ENCODE assay signal across 7 cellular contexts in genomic region chr5:10563132-10563939, GRCh38. TPM values are rescaled to one million over a fixed set of nuclear protein-coding genes. Genes with fewer than 3 reads are reported as not detected.
DNase-seq lines count a peak whose midpoint lies in the region; ATAC-seq, FAIRE-seq and TF ChIP-seq lines count a peak whose summit lies in the region.

No MANE protein-coding gene starts in this region.

- H3K36me3 ChIP-seq in K562 (ENCODE audit: control insufficient read depth, insufficient read depth, low read length): no peaks in the 10 kb centered on the region

- ATAC-seq in GM18868 (IDR thresholded peaks at IDR 0.05; ENCODE audit: unreplicated experiment) (peak; percentile 27), HG02884 (IDR thresholded peaks at IDR 0.05; ENCODE audit: unreplicated experiment) (peak; percentile 22), K562 (peak; percentile 59)

- POLR2A ChIA-PET in RWPE1 (lab: Yijun Ruan, JAX; ENCODE audit: low non-redundant PET): no interaction called here
- POLR2A ChIA-PET in K562 (lab: Yijun Ruan, JAX): interaction anchor here (0.6 to 0.7 kb wide), 2 partner anchors 29 to 30 kb away, joined by 3 read pairs; no protein-coding TSS in a partner anchor

- BruUV-seq in K562 (replicated peaks; lab: Mats Ljungman, UMichigan): no TSS peak

- intact Hi-C loops in K562 (cut with micrococcal nuclease): no loop called here

- 26% methylated on average over 61 of the region's 74 CpGs for WGBS in K562 (ENCODE audit: insufficient coverage, low coverage, missing lambda C conversion rate)

- H3K4me1 ChIP-seq in K562 (replicated peaks in 1 of 2; ENCODE audit: control insufficient read depth in 2 of 2, insufficient read depth in 2 of 2, low read length in 2 of 2): peaks cover 0 to 31% of the 10 kb centered on the region in 2 experiments; a peak in 2 of 5 replicates

- TF ChIP-seq RAD21 in K562 (CRISPR knock-in tag; conservative IDR thresholded peaks at IDR 0.05 in 1 of 2, IDR thresholded peaks at IDR 0.05 in 1 of 2): no peak; a peak in 1 of 4 replicates

- CTCF ChIA-PET in RWPE1 (lab: Yijun Ruan, JAX) (interaction anchor here (0.7 to 1.2 kb wide), 2 partner anchors 64 to 75 kb away, joined by 3 to 4 read pairs; no protein-coding TSS in a partner anchor), K562 (lab: Yijun Ruan, JAX; ENCODE audit: low intra/inter-chr PET ratio) (no interaction called here)

- FAIRE-seq in K562 (lab: Jason Lieb, UNC): no peak

- in situ Hi-C loops in K562 (cut with MboI): no loop called here

- H3K27ac ChIP-seq in RWPE1 (peak overlapping the region; percentile 81), K562 (ENCODE audit: extremely low read depth, low read depth, low read length) (no peak overlapping the region)

- H3K9me1 ChIP-seq in K562 (ENCODE audit: control insufficient read depth, insufficient read depth, low read length): no peaks in the 10 kb centered on the region

- H3K27me3 ChIP-seq in K562 (ENCODE audit: control insufficient read depth in 2 of 2, insufficient read depth in 2 of 2, low read length in 2 of 2): peaks cover 15 to 54% of the 10 kb centered on the region in 2 experiments; a peak in 4 of 5 replicates

- H2AFZ ChIP-seq in K562 (ENCODE audit: low read depth, low read length): peak overlapping the region; percentile 68

- peak; percentile 66 for DNase-seq in RWPE1 (ENCODE audit: low spot score)
- DNase-seq in K562 (ENCODE audit: extremely low read depth in 1 of 4, low spot score in 3 of 4): peak in 2 of 4 experiments; percentile 12 to 86
- DNase-seq in left kidney (ENCODE audit: low read depth, low spot score): peak; percentile 60
- peak in 2 of 3 donors; percentile 13 to 38 for DNase-seq in stimulated activated CD4-positive, alpha-beta T cell treated with anti-CD3 and anti-CD28 coated beads, TNF-alpha, amount 100 ng/mL, for 1 hour (ENCODE audit: low read depth in 3 of 3, low spot score in 1 of 3)
- DNase-seq in kidney glomerular epithelial cell (lab: John Stamatoyannopoulos, UW): no peak

- TF ChIP-seq EP300 in K562 (IDR thresholded peaks at IDR 0.05; ENCODE audit: low read length): no peak

- H3K4me3 ChIP-seq in K562: peak overlapping the region; percentile 51

- no peaks in the 10 kb centered on the region for H3K9me3 ChIP-seq in K562 (replicated peaks; ENCODE audit: control insufficient read depth, insufficient read depth, low read depth, low read length)

- H3K9ac ChIP-seq in K562 (ENCODE audit: insufficient read depth in 1 of 2, low read depth in 2 of 2, low read length in 2 of 2): peak overlapping the region; percentile 13 to 89; a peak in 3 of 4 replicates

- H3K4me2 ChIP-seq in K562 (ENCODE audit: insufficient read depth, low read length): peak overlapping the region; percentile 55

- TF ChIP-seq POLR2A in K562 (conservative IDR thresholded peaks at IDR 0.05): no peak

- TF ChIP-seq CTCF in RWPE1 (conservative IDR thresholded peaks at IDR 0.05; ENCODE audit: low read depth) (no peak), K562 (IDR thresholded peaks at IDR 0.05 in 2 of 3, conservative IDR thresholded peaks at IDR 0.05 in 1 of 3; ENCODE audit: insufficient read depth in 2 of 3, low read depth in 1 of 3, low read length in 3 of 3) (no peak)

- no peaks in the 10 kb centered on the region for H3K79me2 ChIP-seq in K562 (ENCODE audit: control insufficient read depth, insufficient read depth, low read length)

- H4K20me1 ChIP-seq in K562 (replicated peaks; ENCODE audit: control insufficient read depth, insufficient read depth, low read length): peaks cover 7% of the 10 kb centered on the region

TF ChIP-seq in K562, 482 proteins besides CTCF, POLR2A, EP300 and RAD21 (continues in another document):
- TF ChIP-seq ZNF75A (CRISPR knock-in tag; IDR thresholded peaks at IDR 0.05): no peak
- peak; percentile 24; the same call in 1 of the 2 replicates for TF ChIP-seq GABPA (tag; conservative IDR thresholded peaks at IDR 0.05; ENCODE audit: low read depth)
- no peak for TF ChIP-seq NCOA4 (IDR thresholded peaks at IDR 0.05; ENCODE audit: partially characterized antibody)
- no peak for TF ChIP-seq FOXA3 (CRISPR knock-in tag; conservative IDR thresholded peaks at IDR 0.05 in 1 of 2, IDR thresholded peaks at IDR 0.05 in 1 of 2)
- no peak for TF ChIP-seq ZNF444 (CRISPR knock-in tag; IDR thresholded peaks at IDR 0.05)
- no peak for TF ChIP-seq BRF2 (IDR thresholded peaks at IDR 0.05; ENCODE audit: borderline replicate concordance, insufficient read depth, insufficient read length)
- peak; percentile 77; the same call in 1 of the 2 replicates for TF ChIP-seq KDM2B (CRISPR knock-in tag; IDR thresholded peaks at IDR 0.05)
- no peak for TF ChIP-seq ZNF253 (CRISPR knock-in tag; conservative IDR thresholded peaks at IDR 0.05)
- peak in 1 of 2 experiments; percentile 10 for TF ChIP-seq E2F6 (IDR thresholded peaks at IDR 0.05; ENCODE audit: borderline replicate concordance in 1 of 2, extremely low read depth in 1 of 2, insufficient read depth in 1 of 2, insufficient read length in 1 of 2, low read depth in 1 of 2, low read length in 1 of 2, poor library complexity in 1 of 2, severe bottlenecking in 1 of 2)
- no peak for TF ChIP-seq CREB5 (CRISPR knock-in tag; IDR thresholded peaks at IDR 0.05)
- no peak for TF ChIP-seq ZC3H11A (IDR thresholded peaks at IDR 0.05; ENCODE audit: low read depth, low read length)
- peak; percentile 26; the same call in 1 of the 2 replicates for TF ChIP-seq L3MBTL2 (IDR thresholded peaks at IDR 0.05)
- TF ChIP-seq UBTF (IDR thresholded peaks at IDR 0.05; ENCODE audit: borderline replicate concordance in 1 of 2, low read depth in 2 of 2, low read length in 2 of 2): peak; percentile 59 to 87; a peak in 2 of 4 replicates
- no peak for TF ChIP-seq SRSF1 (IDR thresholded peaks at IDR 0.05; ENCODE audit: low read depth, low read length)
- 0 out of 2 replicates have a peak, but pooled peaks have one; percentile 15 for TF ChIP-seq ZNF583 (CRISPR knock-in tag; IDR thresholded peaks at IDR 0.05)

RNA-seq across cellular contexts. Expression of gene ANKRD33B, which starts 0.5 kb away (rescaled TPM):
- total RNA-seq in K562 (2011; cell fraction: chromatin; rRNA removed; ENCODE audit: low replicate concordance): 1.3 and 1.7 TPM in 2 replicates
- total RNA-seq in K562 (2011; cell fraction: nucleolus; rRNA removed): 1.5 and 1.6 TPM in 2 replicates
- 1.5 and 1.7 TPM in 2 replicates for total RNA-seq in K562 (2011; cell fraction: nucleoplasm; rRNA removed)
- total RNA-seq in K562 (2014; rRNA removed): 0.45 and 0.53 TPM in 2 replicates
- total RNA-seq in K562 (2014; rRNA removed; fragmentation: Illumina TruSeq; extraction: Trizol): 0.38 and 0.40 TPM in 2 replicates
- total RNA-seq in K562 (2015; rRNA removed; fragmentation: Illumina TruSeq; extraction: Trizol): 1.5 TPM in 2 replicates
- 1.3 and 1.7 TPM in 2 replicates for total RNA-seq in K562 (2021)
- 0.08 and 0.17 TPM in 2 replicates for polyA plus RNA-seq in K562 (2011; rRNA removed)
- 0.15 and 0.21 TPM in 2 replicates for polyA plus RNA-seq in K562 (2011; cell fraction: cytosol; rRNA removed)
- 0.24 and 0.44 TPM in 2 replicates for polyA plus RNA-seq in K562 (2011; cell fraction: nucleus; rRNA removed)
- 1.5 and 3.9 TPM in 2 replicates for polyA plus RNA-seq in K562 (2012)
- polyA plus RNA-seq in K562 (2014; fragmentation: Illumina TruSeq; extraction: Trizol): 0.43 and 0.54 TPM in 2 replicates
- under 1 TPM; 0.10 to 0.17 TPM for polyA plus RNA-seq in K562 (2014; fragmentation: Nextera tagmentation; extraction: Ambion mirVana)
- polyA plus RNA-seq in K562 (2014; rRNA removed): 0.16 and 0.33 TPM in 2 replicates
- polyA minus RNA-seq in K562 (2011; rRNA and poly(A)+ RNA removed): 0.36 and 0.67 TPM in 2 replicates
- polyA minus RNA-seq in K562 (2011; cell fraction: cytosol; rRNA and poly(A)+ RNA removed): 0.36 and 1.2 TPM in 2 replicates
- 0.78 and 0.81 TPM in 2 replicates for polyA minus RNA-seq in K562 (2011; cell fraction: nucleus; rRNA and poly(A)+ RNA removed)
